In the genomic region with DNA sequence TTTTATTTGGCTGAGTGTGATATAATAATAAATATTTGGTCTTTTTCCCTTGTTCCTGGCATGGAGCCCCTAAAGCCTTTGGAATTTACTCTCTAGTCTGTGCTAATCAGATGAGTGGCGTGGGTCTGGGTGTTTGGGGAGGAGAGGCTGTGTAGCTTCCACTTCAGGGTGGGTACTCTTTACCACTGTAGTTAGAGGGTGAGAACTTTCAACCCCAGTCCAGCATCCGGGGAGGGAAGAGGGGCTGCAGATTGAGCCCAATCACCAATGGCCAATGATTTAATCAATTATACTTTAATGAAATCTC, we compare ENCODE assay signal across 20 cellular contexts. TPM values are rescaled to one million over a fixed set of nuclear protein-coding genes. Genes with fewer than 3 reads are reported as not detected.
A peak's percentile ranks its signal among the peaks of the same experiment; 100 is the strongest.
DNase-seq lines count a peak whose midpoint lies in the region; ATAC-seq and TF ChIP-seq lines count a peak whose summit lies in the region.
"Had no signal": no experiment of that assay in that cellular context is flagged by ENCODE, and none has a peak within 500 bp of the region (broad histone marks: within the 10 kb centered on the region; RNA-seq: fewer than 3 reads in every experiment).

No MANE protein-coding gene starts in this region.

- H3K36me3 Mint-ChIP-seq in activated T-cell treated with anti-CD3 and anti-CD28 coated beads, Interleukin-2, amount 50 U/mL, for 24 hours (ENCODE audit: low read depth), result peaks cover 9% of the 10 kb centered on the region
- peaks cover 7% of the 10 kb centered on the region for H3K36me3 Mint-ChIP-seq in activated T-cell treated with anti-CD3 and anti-CD28 coated beads, Interleukin-2, amount 50 U/mL, for 4 hours (ENCODE audit: insufficient read depth)
- H3K36me3 Mint-ChIP-seq in stimulated activated effector memory CD8-positive, alpha-beta T cell treated with anti-CD3 and anti-CD28 coated beads, Interleukin-12 subunit alpha, Interleukin-12 subunit beta, amount 100 ng/mL, for 72 hours, result peaks cover 5% of the 10 kb centered on the region

- H3K4me1 Mint-ChIP-seq in activated T-cell treated with anti-CD3 and anti-CD28 coated beads, Interleukin-2, amount 50 U/mL, for 24 hours (ENCODE audit: low read depth), result peaks cover 65% of the 10 kb centered on the region
- peaks cover 66% of the 10 kb centered on the region for H3K4me1 Mint-ChIP-seq in activated T-cell treated with anti-CD3 and anti-CD28 coated beads, Interleukin-2, amount 50 U/mL, for 4 hours (ENCODE audit: low read depth)
- peaks cover 55% of the 10 kb centered on the region for H3K4me1 Mint-ChIP-seq in stimulated activated effector memory CD8-positive, alpha-beta T cell treated with anti-CD3 and anti-CD28 coated beads, Interleukin-12 subunit alpha, Interleukin-12 subunit beta, amount 100 ng/mL, for 72 hours

- no peaks in the 10 kb centered on the region for H3K36me3 ChIP-seq in left lung
- H3K36me3 ChIP-seq: heart left ventricle, spleen, WERI-Rb-1 had no signal

- ATAC-seq in activated T-cell treated with anti-CD3 and anti-CD28 coated beads, Interleukin-2, amount 50 U/mL, for 4 hours, result no peak
- ATAC-seq in left lung (peak; percentile 31), GM19397 (IDR thresholded peaks at IDR 0.05; ENCODE audit: unreplicated experiment) (no peak), HG03571 (IDR thresholded peaks at IDR 0.05; ENCODE audit: unreplicated experiment) (no peak), HG03520 (IDR thresholded peaks at IDR 0.05; ENCODE audit: unreplicated experiment) (no peak)
- no peak for ATAC-seq in stimulated activated effector memory CD8-positive, alpha-beta T cell treated with anti-CD3 and anti-CD28 coated beads, Interleukin-12 subunit alpha, Interleukin-12 subunit beta, amount 100 ng/mL, for 72 hours
- ATAC-seq: activated CD8-positive, alpha-beta T cell treated with anti-CD3 and anti-CD28 coated beads, Interleukin-2, amount 10 ng/mL, durations not matched to agents 7 days and 5 days; T-cell had no signal

- intact Hi-C loops in left lung (cut with DNase I), result no loop called here

- H3K9me3 Mint-ChIP-seq in activated T-cell treated with anti-CD3 and anti-CD28 coated beads, Interleukin-2, amount 50 U/mL, for 24 hours, result peaks cover 3% of the 10 kb centered on the region
- H3K9me3 Mint-ChIP-seq in activated T-cell treated with anti-CD3 and anti-CD28 coated beads, Interleukin-2, amount 50 U/mL, for 4 hours, result no peaks in the 10 kb centered on the region
- H3K9me3 Mint-ChIP-seq in stimulated activated effector memory CD8-positive, alpha-beta T cell treated with anti-CD3 and anti-CD28 coated beads, Interleukin-12 subunit alpha, Interleukin-12 subunit beta, amount 100 ng/mL, for 72 hours, result no peaks in the 10 kb centered on the region
- H3K9me3 Mint-ChIP-seq: T-cell had no signal

- no peak for TF ChIP-seq CTCF in left lung (IDR thresholded peaks at IDR 0.05)

- no peaks in the 10 kb centered on the region for H3K9me3 ChIP-seq in left lung
- H3K9me3 ChIP-seq: heart left ventricle, mucosa of descending colon, spleen had no signal

- H3K4me3 ChIP-seq in left lung, result no peak overlapping the region
- H3K4me3 ChIP-seq: heart left ventricle, mucosa of descending colon, spleen had no signal

- H3K27me3 Mint-ChIP-seq in activated T-cell treated with anti-CD3 and anti-CD28 coated beads, Interleukin-2, amount 50 U/mL, for 24 hours, result no peaks in the 10 kb centered on the region
- H3K27me3 Mint-ChIP-seq in activated T-cell treated with anti-CD3 and anti-CD28 coated beads, Interleukin-2, amount 50 U/mL, for 4 hours (ENCODE audit: low read depth), result no peaks in the 10 kb centered on the region
- H3K27me3 Mint-ChIP-seq: T-cell had no signal

- DNase-seq in activated T-cell treated with anti-CD3 and anti-CD28 coated beads, Interleukin-2, amount 50 U/mL, for 24 hours, result no peak
- DNase-seq in activated T-cell treated with anti-CD3 and anti-CD28 coated beads, Interleukin-2, amount 50 U/mL, for 4 hours, result no peak
- DNase-seq in amniotic epithelial cell (ENCODE audit: low read depth) (peak; percentile 54), left lung (no peak)
- no peak for DNase-seq in stimulated activated effector memory CD8-positive, alpha-beta T cell treated with anti-CD3 and anti-CD28 coated beads, Interleukin-12 subunit alpha, Interleukin-12 subunit beta, amount 100 ng/mL, for 72 hours (ENCODE audit: low spot score in 2 of 2)
- DNase-seq: activated CD8-positive, alpha-beta T cell treated with anti-CD3 and anti-CD28 coated beads, Interleukin-2, amount 10 ng/mL, durations not matched to agents 7 days and 5 days; amygdala; cortex of kidney; heart left ventricle; Karpas-422; mucosa of descending colon; NCI-H1105 treated with DMSO at 0.1 percent for 48 hours; RPMI8226; spleen; T-cell; WERI-Rb-1 had no signal

- peak overlapping the region; percentile 32 for H3K27ac Mint-ChIP-seq in activated T-cell treated with anti-CD3 and anti-CD28 coated beads, Interleukin-2, amount 50 U/mL, for 24 hours
- peak overlapping the region; percentile 49 for H3K27ac Mint-ChIP-seq in stimulated activated effector memory CD8-positive, alpha-beta T cell treated with anti-CD3 and anti-CD28 coated beads, Interleukin-12 subunit alpha, Interleukin-12 subunit beta, amount 100 ng/mL, for 72 hours
- H3K27ac Mint-ChIP-seq: activated T-helper 1 cell treated with anti-CD3 and anti-CD28 coated beads, Interleukin-12 subunit alpha, Interleukin-12 subunit beta, Interleukin-2, Interleukin-4 antibody, amounts not matched to agents 30 ng/mL and 10 ng/mL and 1 ng/mL, durations not matched to agents 14 hours and 24 hours and 36 hours; T-cell had no signal

- H3K27me3 ChIP-seq in left lung, result no peaks in the 10 kb centered on the region
- H3K27me3 ChIP-seq: heart left ventricle, spleen had no signal

- no peak overlapping the region for H3K4me3 Mint-ChIP-seq in activated T-cell treated with anti-CD3 and anti-CD28 coated beads, Interleukin-2, amount 50 U/mL, for 24 hours
- no peak overlapping the region for H3K4me3 Mint-ChIP-seq in activated T-cell treated with anti-CD3 and anti-CD28 coated beads, Interleukin-2, amount 50 U/mL, for 4 hours
- H3K4me3 Mint-ChIP-seq in stimulated activated effector memory CD8-positive, alpha-beta T cell treated with anti-CD3 and anti-CD28 coated beads, Interleukin-12 subunit alpha, Interleukin-12 subunit beta, amount 100 ng/mL, for 72 hours, result no peak overlapping the region
- H3K4me3 Mint-ChIP-seq: activated CD8-positive, alpha-beta T cell treated with anti-CD3 and anti-CD28 coated beads, Interleukin-2, amount 10 ng/mL, durations not matched to agents 7 days and 5 days; activated T-helper 1 cell treated with anti-CD3 and anti-CD28 coated beads, Interleukin-12 subunit alpha, Interleukin-12 subunit beta, Interleukin-2, Interleukin-4 antibody, amounts not matched to agents 30 ng/mL and 10 ng/mL and 1 ng/mL, durations not matched to agents 14 hours and 24 hours and 36 hours had no signal

- H3K4me1 ChIP-seq in left lung, result peaks cover 19 to 51% of the 10 kb centered on the region in 2 donors

- H3K27ac ChIP-seq in left lung, result no peak overlapping the region
- H3K27ac ChIP-seq: heart left ventricle, spleen, WERI-Rb-1 had no signal

RNA-seq across cellular contexts. Expression of a gene that starts 20.0 kb away (rescaled TPM):
- 10 to 100 TPM; 28.3 to 31.1 (median 28.4) TPM for total RNA-seq in activated T-cell treated with anti-CD3 and anti-CD28 coated beads, Interleukin-2, amount 50 U/mL, for 4 hours
- 10 to 100 TPM; 47.5 to 51.9 TPM for total RNA-seq in left lung
